Comparison of ENCODE assay signal across 23 cellular contexts in genomic region chr15:44780608-44781007, GRCh38.
"Had no signal": no experiment of that assay in that cellular context is flagged by ENCODE, and none has a peak within 500 bp of the region (broad histone marks: within the 10 kb centered on the region; RNA-seq: fewer than 3 reads in every experiment).

No MANE protein-coding gene starts in this region.

- DNase-seq: activated CD4-positive, alpha-beta T cell treated with anti-CD3 and anti-CD28 coated beads, Interleukin-2, amount 10 ng/mL, durations not matched to agents 7 days and 5 days; activated CD4-positive, CD25-positive, alpha-beta regulatory T cell treated with anti-CD3 and anti-CD28 coated beads, Interleukin-2, amount 50 U/mL, for 72 hours; activated CD8-positive, alpha-beta memory T cell treated with anti-CD3 and anti-CD28 coated beads, Interleukin-2, amount 10 ng/mL, durations not matched to agents 7 days and 5 days; activated CD8-positive, alpha-beta T cell treated with anti-CD3 and anti-CD28 coated beads for 36 hours; activated gamma-delta T cell treated with Interleukin-2 at 50 U/mL for 16 hours; activated T-cell treated with anti-CD3 and anti-CD28 coated beads for 4 hours; anterior cingulate cortex; cerebellar nuclear complex; cortex of kidney; effector CD4-positive, alpha-beta T cell; erythroblast; foreskin fibroblast; left ventricle myocardium inferior; naive thymus-derived CD4-positive, alpha-beta T cell; stimulated activated CD4-positive, alpha-beta T cell treated with anti-CD3 and anti-CD28 coated beads, Interleukin-2, amount 100 ng/mL, for 48 hours; stimulated activated CD8-positive, alpha-beta memory T cell treated with anti-CD3 and anti-CD28 coated beads, Interleukin-4, amount 100 ng/mL, for 48 hours; stimulated activated naive B cell treated with anti-CD40 and anti-IgM and Interleukin-4, amounts not matched to agents 10 μg/mL and 1 μg/mL and 100 μg/mL, for 72 hours; WERI-Rb-1 had no signal

- H3K27me3 ChIP-seq: breast epithelium, vagina had no signal

- H3K27ac ChIP-seq: breast epithelium, left ventricle myocardium inferior, thoracic aorta, vagina, WERI-Rb-1 had no signal

- H3K4me3 ChIP-seq: breast epithelium, left ventricle myocardium inferior, thoracic aorta, vagina had no signal

- FAIRE-seq: endometrium, TTC549 had no signal
